ENCODE assay signal across 5 cellular contexts in genomic region chr4:581181-581580, GRCh38. TPM values are rescaled to one million over a fixed set of nuclear protein-coding genes. Genes with fewer than 3 reads are reported as not detected.
"Had no signal": no experiment of that assay in that cellular context is flagged by ENCODE, and none has a peak within 500 bp of the region (broad histone marks: within the 10 kb centered on the region; RNA-seq: fewer than 3 reads in every experiment).

No MANE protein-coding gene starts in this region.

- ATAC-seq: GM23338 had no signal

- H3K4me3 Mint-ChIP-seq: GM23338, H9, IgD-negative memory B cell had no signal

- DNase-seq: H9, HCEC 1CT had no signal

- H3K27ac Mint-ChIP-seq: GM23338, H9, IgD-negative memory B cell had no signal

RNA-seq across cellular contexts. Expression of gene TMEM271, which starts 5.1 kb away (rescaled TPM):
- total RNA-seq: GM23338, HT-29 had no signal

RNA-seq across cellular contexts. Expression of gene PDE6B, which starts 44.2 kb away (rescaled TPM):
- total RNA-seq: HT-29 had no signal
